In the genomic region with DNA sequence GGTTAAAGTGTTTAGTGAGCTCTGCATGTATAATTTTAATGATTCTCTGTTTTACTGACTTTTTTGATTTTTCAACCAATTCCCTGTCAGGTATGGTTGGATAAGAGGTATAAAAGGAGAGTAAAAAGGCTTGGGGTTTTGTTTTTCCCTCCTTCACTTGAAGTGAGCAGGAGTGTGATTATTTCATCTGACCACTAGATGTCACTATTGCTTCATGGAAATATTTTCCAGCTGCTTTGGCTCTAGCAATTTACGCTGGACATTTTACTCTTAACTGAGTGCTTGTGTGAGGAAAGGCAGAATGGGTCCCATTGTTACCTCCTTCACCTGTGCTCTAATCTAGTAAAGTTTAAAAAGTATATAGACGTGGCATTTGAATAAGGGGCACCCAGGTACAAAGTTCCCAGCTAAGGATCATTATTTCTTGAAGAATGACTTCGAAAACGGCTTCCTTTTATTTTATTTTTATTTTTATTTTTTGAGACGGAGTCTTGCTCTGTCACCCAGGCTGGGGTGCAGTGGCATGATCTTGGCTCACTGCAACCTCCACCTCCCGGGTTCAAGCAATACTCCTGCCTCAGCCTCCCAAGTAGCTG, we compare ENCODE assay signal across 8 cellular contexts.
DNase-seq lines count a peak whose midpoint lies in the region; ATAC-seq and TF ChIP-seq lines count a peak whose summit lies in the region.

No MANE protein-coding gene starts in this region.

- H3K4me3 Mint-ChIP-seq in GM23338 (no peak overlapping the region), natural killer cell (no peak overlapping the region)

- TF ChIP-seq EP300 in SK-N-SH (IDR thresholded peaks at IDR 0.05; ENCODE audit: borderline replicate concordance in 1 of 2, low read depth in 1 of 2, low read length in 1 of 2): no peak
- TF ChIP-seq EP300 in esophagus muscularis mucosa (IDR thresholded peaks at IDR 0.05): no peak

- H3K36me3 Mint-ChIP-seq in GM23338 (ENCODE audit: low read depth) (no peaks in the 10 kb centered on the region), natural killer cell (no peaks in the 10 kb centered on the region)

- H3K4me1 ChIP-seq in GM23338 (ENCODE audit: insufficient read depth): peaks cover 31% of the 10 kb centered on the region
- no peaks in the 10 kb centered on the region; a peak in 1 of 4 replicates for H3K4me1 ChIP-seq in SK-N-SH (ENCODE audit: control insufficient read depth in 1 of 2, insufficient read depth in 2 of 2, low read depth in 1 of 2, low read length in 1 of 2)
- no peaks in the 10 kb centered on the region for H3K4me1 ChIP-seq in esophagus muscularis mucosa

- peak; percentile 82 to 85 for TF ChIP-seq CTCF in GM23338 (conservative IDR thresholded peaks at IDR 0.05; ENCODE audit: low read depth in 2 of 2)
- peak; percentile 80 for TF ChIP-seq CTCF in SK-N-SH (IDR thresholded peaks at IDR 0.05)
- TF ChIP-seq CTCF in esophagus muscularis mucosa (IDR thresholded peaks at IDR 0.05): peak; percentile 79 to 83 (median 80)
- peak; percentile 89 for TF ChIP-seq CTCF in natural killer cell (IDR thresholded peaks at IDR 0.05)

- H3K36me3 ChIP-seq in GM23338 (ENCODE audit: insufficient read depth) (no peaks in the 10 kb centered on the region), SK-N-SH (replicated peaks in 1 of 2; ENCODE audit: control insufficient read depth in 1 of 2, insufficient read depth in 2 of 2, low read length in 1 of 2) (no peaks in the 10 kb centered on the region), esophagus muscularis mucosa (no peaks in the 10 kb centered on the region)

- H4K20me1 ChIP-seq in GM23338 (replicated peaks; ENCODE audit: insufficient read depth) (no peaks in the 10 kb centered on the region), SK-N-SH (ENCODE audit: insufficient read depth) (no peaks in the 10 kb centered on the region)

- POLR2A ChIA-PET in SK-N-SH (lab: Yijun Ruan, JAX): no interaction called here

- ATAC-seq in GM23338: peak; percentile 67
- peak; percentile 52 to 74 (median 71) for ATAC-seq in natural killer cell
- no peak for ATAC-seq in GM18519 (IDR thresholded peaks at IDR 0.05; ENCODE audit: low FRiP score, unreplicated experiment)

- 49% methylated on average over 6 of the region's 6 CpGs for WGBS in SK-N-SH (ENCODE audit: low lambda C conversion rate)
- 56% methylated on average over 6 of the region's 6 CpGs for WGBS in esophagus muscularis mucosa

- intact Hi-C loops in esophagus muscularis mucosa (cut with DNase I) (loop anchor here (5.0 to 10.0 kb wide), 4 partner anchors 234 to 1216 kb away; partner anchors contain the start of gene WIF1), natural killer cell (cut with micrococcal nuclease) (loop anchor here (1.0 to 5.0 kb wide), 3 partner anchors 341 to 1216 kb away; no protein-coding TSS in a partner anchor)

- no peaks in the 10 kb centered on the region for H3K79me2 ChIP-seq in GM23338 (replicated peaks; ENCODE audit: insufficient read depth)
- H3K79me2 ChIP-seq in SK-N-SH (ENCODE audit: insufficient read depth): no peaks in the 10 kb centered on the region

- H3K27ac ChIP-seq in GM23338 (ENCODE audit: low read depth) (no peak overlapping the region), SK-N-SH (ENCODE audit: low read depth in 2 of 2, low read length in 1 of 2) (no peak overlapping the region), esophagus muscularis mucosa (replicated peaks in 1 of 4) (no peak overlapping the region)

- TF ChIP-seq POLR2A in esophagus muscularis mucosa (IDR thresholded peaks at IDR 0.05; ENCODE audit: low read depth): no peak

- H3K9me3 ChIP-seq in SK-N-SH: no peaks in the 10 kb centered on the region
- H3K9me3 ChIP-seq in esophagus muscularis mucosa: no peaks in the 10 kb centered on the region

- CTCF ChIA-PET in SK-N-SH (lab: Yijun Ruan, JAX): interaction anchor here (0.6 to 6.2 kb wide), 63 partner anchors 9 to 1875 kb away, joined by 3 to 59 read pairs (median 4); partner anchors contain the start of gene WIF1

- DNase-seq in EH (ENCODE audit: low read depth) (peak; percentile 70), GM23338 (ENCODE audit: low spot score) (peak; percentile 87), NCI-H1105 treated with DMSO at 0.1 percent for 48 hours (lab: John Stamatoyannopoulos, UW) (peak; percentile 75), SK-N-SH (peak; percentile 54), esophagus muscularis mucosa (ENCODE audit: extremely low spot score) (no peak), natural killer cell (no peak)
- DNase-seq in activated naive CD4-positive, alpha-beta T cell treated with anti-CD3 and anti-CD28 coated beads, Interleukin-2, amount 50 U/mL, for 16 hours: no peak

- H3K4me2 ChIP-seq in GM23338: 0 out of 2 replicates have a peak overlapping the region, but pooled peaks have one; percentile 53
- no peak overlapping the region for H3K4me2 ChIP-seq in SK-N-SH

- H3K9me3 Mint-ChIP-seq in GM23338 (no peaks in the 10 kb centered on the region), natural killer cell (no peaks in the 10 kb centered on the region)

- H3K27ac Mint-ChIP-seq in GM23338: no peak overlapping the region
- no peak overlapping the region for H3K27ac Mint-ChIP-seq in natural killer cell

- H3K9me2 ChIP-seq in GM23338 (ENCODE audit: insufficient read depth): no peaks in the 10 kb centered on the region
- no peaks in the 10 kb centered on the region for H3K9me2 ChIP-seq in SK-N-SH

- no peak overlapping the region for H3K9ac ChIP-seq in SK-N-SH

- H3K27me3 ChIP-seq in GM23338 (ENCODE audit: insufficient read depth) (no peaks in the 10 kb centered on the region), SK-N-SH (ENCODE audit: insufficient read depth) (no peaks in the 10 kb centered on the region), esophagus muscularis mucosa (peaks cover 0 to 4% (median 0%) of the 10 kb centered on the region in 4 donors)

- H2AFZ ChIP-seq in GM23338 (no peak overlapping the region), SK-N-SH (ENCODE audit: low read depth) (no peak overlapping the region)

- TF ChIP-seq RAD21 in SK-N-SH (IDR thresholded peaks at IDR 0.05; ENCODE audit: low read length): peak; percentile 95

- H3F3A ChIP-seq in GM23338 (replicated peaks; ENCODE audit: low read depth) (no peaks in the 10 kb centered on the region), SK-N-SH (replicated peaks; ENCODE audit: insufficient read depth) (peaks cover 15% of the 10 kb centered on the region)

- no peak overlapping the region for H3K4me3 ChIP-seq in GM23338
- no peak overlapping the region; a peak in 1 of 4 replicates for H3K4me3 ChIP-seq in SK-N-SH (ENCODE audit: low read depth in 2 of 2, low read length in 1 of 2)
- H3K4me3 ChIP-seq in esophagus muscularis mucosa: no peak overlapping the region

- peaks cover 29% of the 10 kb centered on the region for H3K4me1 Mint-ChIP-seq in GM23338
- peaks cover 5% of the 10 kb centered on the region in 2 donors for H3K4me1 Mint-ChIP-seq in natural killer cell

- H3K27me3 Mint-ChIP-seq in GM23338 (ENCODE audit: insufficient read depth, low read depth, poor library complexity): no peaks in the 10 kb centered on the region
- peaks cover 15 to 21% of the 10 kb centered on the region in 2 donors for H3K27me3 Mint-ChIP-seq in natural killer cell (ENCODE audit: low read depth in 2 of 2)

TF ChIP-seq in GM23338, 12 proteins besides CTCF, POLR2A, EP300 and RAD21 (continues in another document):
- no peak for TF ChIP-seq JUNB (IDR thresholded peaks at IDR 0.05; ENCODE audit: unreplicated experiment)
- no peak for TF ChIP-seq EZH2phosphoT487 (IDR thresholded peaks at IDR 0.05; ENCODE audit: unreplicated experiment)

TF ChIP-seq in SK-N-SH, 30 proteins besides CTCF, POLR2A, EP300 and RAD21:
- no peak for TF ChIP-seq SIN3A (IDR thresholded peaks at IDR 0.05; ENCODE audit: borderline replicate concordance, low read depth, low read length)
- TF ChIP-seq GABPA (IDR thresholded peaks at IDR 0.05; ENCODE audit: low read depth): no peak
- no peak for TF ChIP-seq CHD2 (IDR thresholded peaks at IDR 0.05; ENCODE audit: low read length, partially characterized antibody)
- TF ChIP-seq SMC3 (IDR thresholded peaks at IDR 0.05; ENCODE audit: low read depth, low read length): peak; percentile 86

Comparison
In these comparisons a context has a peak if more than half of its experiments do, and no peak if none do; other contexts are left out.
1. DNase-seq: peak in EH (single experiment), GM23338 (single experiment), NCI-H1105 treated with DMSO at 0.1 percent for 48 hours (single experiment) and SK-N-SH (single experiment); none in esophagus muscularis mucosa (single experiment), natural killer cell (single experiment) and activated naive CD4-positive, alpha-beta T cell treated with anti-CD3 and anti-CD28 coated beads, Interleukin-2, amount 50 U/mL, for 16 hours (single experiment).
2. Peak in every context shown above with its lines, with median percentiles within 50 percentile points of each other: CTCF ChIP-seq.